Comparison of ENCODE assay signal across 29 cellular contexts in genomic region chr16:24758986-24759385, GRCh38.
"Had no signal": no experiment of that assay in that cellular context is flagged by ENCODE, and none has a peak within 500 bp of the region (broad histone marks: within the 10 kb centered on the region; RNA-seq: fewer than 3 reads in every experiment).

No MANE protein-coding gene starts in this region.

- H3K27me3 ChIP-seq: heart right ventricle, neutrophil, pancreas, right atrium auricular region, sigmoid colon, spleen, testis, tibial artery, upper lobe of left lung, uterus had no signal

- H3K36me3 ChIP-seq: pancreas, uterus had no signal

- ATAC-seq: effector memory CD8-positive, alpha-beta T cell; esophagus mucosa; left colon; left ventricle myocardium superior; lower lobe of right lung; natural killer cell treated with Interleukin-12 subunit alpha and Interleukin-12 subunit beta and Interleukin-15 and Interleukin-18, amount 100 ng/mL, for 72 hours; pancreas; stimulated activated memory B cell treated with anti-CD40 and anti-IgM and Interleukin-4, amounts not matched to agents 10 μg/mL and 1 μg/mL and 100 μg/mL, for 72 hours; stimulated activated naive CD8-positive, alpha-beta T cell treated with anti-CD3 and anti-CD28 coated beads, Interleukin-15, Interleukin-2, amounts not matched to agents 100 U/mL and 50 U/mL, for 24 hours had no signal

- H3K9me3 Mint-ChIP-seq: effector memory CD8-positive, alpha-beta T cell; natural killer cell treated with Interleukin-12 subunit alpha and Interleukin-12 subunit beta and Interleukin-15 and Interleukin-18, amount 100 ng/mL, for 72 hours; neural crest cell; stimulated activated memory B cell treated with anti-CD40 and anti-IgM and Interleukin-4, amounts not matched to agents 10 μg/mL and 1 μg/mL and 100 μg/mL, for 72 hours had no signal

- H3K27me3 Mint-ChIP-seq: effector memory CD8-positive, alpha-beta T cell; natural killer cell treated with Interleukin-12 subunit alpha and Interleukin-12 subunit beta and Interleukin-15 and Interleukin-18, amount 100 ng/mL, for 72 hours; stimulated activated memory B cell treated with anti-CD40 and anti-IgM and Interleukin-4, amounts not matched to agents 10 μg/mL and 1 μg/mL and 100 μg/mL, for 72 hours had no signal

- H3K27ac Mint-ChIP-seq: effector memory CD8-positive, alpha-beta T cell; natural killer cell treated with Interleukin-12 subunit alpha and Interleukin-12 subunit beta and Interleukin-15 and Interleukin-18, amount 100 ng/mL, for 72 hours; stimulated activated memory B cell treated with anti-CD40 and anti-IgM and Interleukin-4, amounts not matched to agents 10 μg/mL and 1 μg/mL and 100 μg/mL, for 72 hours had no signal

- DNase-seq: cerebellar nuclear complex; cortex of kidney; effector memory CD8-positive, alpha-beta T cell; foreskin fibroblast; glutamatergic neuron; heart right ventricle; hippocampal formation; kidney glomerular epithelial cell; left colon; left ventricle myocardium superior; lower lobe of right lung; pancreas; sigmoid colon; spleen; stimulated activated CD4-positive, alpha-beta T cell treated with anti-CD3 and anti-CD28 coated beads, Interleukin-4, amount 100 ng/mL, for 4 hours; stimulated activated naive CD8-positive, alpha-beta T cell treated with anti-CD3 and anti-CD28 coated beads, Interleukin-15, Interleukin-2, amounts not matched to agents 100 U/mL and 50 U/mL, for 24 hours; substantia nigra; testis; tibial artery; upper lobe of left lung; uterus had no signal

- H3K36me3 Mint-ChIP-seq: natural killer cell treated with Interleukin-12 subunit alpha and Interleukin-12 subunit beta and Interleukin-15 and Interleukin-18, amount 100 ng/mL, for 72 hours had no signal

- H3K4me1 ChIP-seq: lower lobe of right lung had no signal

- H3K4me3 Mint-ChIP-seq: effector memory CD8-positive, alpha-beta T cell; natural killer cell treated with Interleukin-12 subunit alpha and Interleukin-12 subunit beta and Interleukin-15 and Interleukin-18, amount 100 ng/mL, for 72 hours; neural crest cell; stimulated activated memory B cell treated with anti-CD40 and anti-IgM and Interleukin-4, amounts not matched to agents 10 μg/mL and 1 μg/mL and 100 μg/mL, for 72 hours had no signal

- H3K27ac ChIP-seq: heart right ventricle, lower lobe of right lung, neutrophil, pancreas, right atrium auricular region, spleen, testis, tibial artery, upper lobe of left lung, uterus had no signal

- FAIRE-seq: endometrium, islet of Langerhans, pancreas had no signal

- H3K4me3 ChIP-seq: heart right ventricle, lower lobe of right lung, pancreas, right atrium auricular region, sigmoid colon, spleen, testis, tibial artery, upper lobe of left lung, uterus had no signal

- H3K9me3 ChIP-seq: heart right ventricle, lower lobe of right lung, neutrophil, pancreas, right atrium auricular region, sigmoid colon, spleen, testis, tibial artery, upper lobe of left lung, uterus had no signal
